ENCODE assay signal across 11 cellular contexts in genomic region chr15:70902105-70902504, GRCh38. TPM values are rescaled to one million over a fixed set of nuclear protein-coding genes. Genes with fewer than 3 reads are reported as not detected.
DNase-seq lines count a peak whose midpoint lies in the region; ATAC-seq and TF ChIP-seq lines count a peak whose summit lies in the region.
"Had no signal": no experiment of that assay in that cellular context is flagged by ENCODE, and none has a peak within 500 bp of the region (broad histone marks: within the 10 kb centered on the region; RNA-seq: fewer than 3 reads in every experiment).

No MANE protein-coding gene starts in this region.

- H3K4me3 Mint-ChIP-seq in activated naive CD8-positive, alpha-beta T cell treated with anti-CD3 and anti-CD28 coated beads for 36 hours, result no peak overlapping the region
- H3K4me3 Mint-ChIP-seq: activated T-cell treated with anti-CD3 and anti-CD28 coated beads, Interleukin-2, amount 50 U/mL, for 24 hours; dendritic cell treated with granulocyte-macrophage colony-stimulating factor and Interleukin-4, amounts not matched to agents 40 ng/mL and 50 ng/mL, for 4 days; T-cell had no signal

- H3K9me3 ChIP-seq in trophoblast cell (ENCODE audit: insufficient read depth, low read depth, low read length), result peaks cover 1% of the 10 kb centered on the region

- H3K79me2 ChIP-seq in trophoblast cell (ENCODE audit: control insufficient read depth, insufficient read depth, low read length, poor library complexity), result no peaks in the 10 kb centered on the region

- H4K8ac ChIP-seq in trophoblast cell (ENCODE audit: low read depth, low read length), result no peak overlapping the region

- no peaks in the 10 kb centered on the region for H3K27me3 ChIP-seq in trophoblast cell (ENCODE audit: insufficient read depth, low read length)

- no peak overlapping the region for H4K12ac ChIP-seq in trophoblast cell (ENCODE audit: low read depth, low read length)

- H3K18ac ChIP-seq in trophoblast cell (ENCODE audit: low read length), result no peak overlapping the region

- peaks cover 4% of the 10 kb centered on the region for H3K79me1 ChIP-seq in trophoblast cell (ENCODE audit: low read length)

- H3K4me3 ChIP-seq in epithelial cell of proximal tubule (ENCODE audit: low read depth, low read length) (no peak overlapping the region), trophoblast cell (ENCODE audit: low read depth, low read length) (no peak overlapping the region)

- H3K27ac Mint-ChIP-seq in activated naive CD8-positive, alpha-beta T cell treated with anti-CD3 and anti-CD28 coated beads for 36 hours, result no peak overlapping the region
- H3K27ac Mint-ChIP-seq: activated T-cell treated with anti-CD3 and anti-CD28 coated beads, Interleukin-2, amount 50 U/mL, for 24 hours; dendritic cell treated with granulocyte-macrophage colony-stimulating factor and Interleukin-4, amounts not matched to agents 40 ng/mL and 50 ng/mL, for 4 days; T-cell had no signal

- peak overlapping the region; percentile 41 for H2BK5ac ChIP-seq in trophoblast cell (ENCODE audit: low read depth, low read length, poor library complexity)

- H3K36me3 Mint-ChIP-seq in activated naive CD8-positive, alpha-beta T cell treated with anti-CD3 and anti-CD28 coated beads for 36 hours, result no peaks in the 10 kb centered on the region
- H3K36me3 Mint-ChIP-seq: T-cell had no signal

- no peak overlapping the region for H2BK12ac ChIP-seq in trophoblast cell (ENCODE audit: low read length)

- H2AFZ ChIP-seq in trophoblast cell (ENCODE audit: insufficient read depth, low read length, poor library complexity), result no peak overlapping the region

- no peak overlapping the region for H3K23ac ChIP-seq in trophoblast cell (ENCODE audit: low read length)

- H3K36me3 ChIP-seq in trophoblast cell (ENCODE audit: control insufficient read depth in 1 of 2, insufficient read depth in 2 of 2, low read length in 2 of 2), result no peaks in the 10 kb centered on the region

- no peak overlapping the region for H3K4ac ChIP-seq in trophoblast cell (ENCODE audit: low read depth, low read length)

- no peak overlapping the region for H3K14ac ChIP-seq in trophoblast cell (ENCODE audit: low read length)

- no peak overlapping the region for H2BK120ac ChIP-seq in trophoblast cell (ENCODE audit: insufficient read depth, low read length, poor library complexity)

- peaks cover 35% of the 10 kb centered on the region for H3K27me3 Mint-ChIP-seq in activated naive CD8-positive, alpha-beta T cell treated with anti-CD3 and anti-CD28 coated beads for 36 hours
- H3K27me3 Mint-ChIP-seq: dendritic cell treated with granulocyte-macrophage colony-stimulating factor and Interleukin-4, amounts not matched to agents 40 ng/mL and 50 ng/mL, for 4 days had no signal

- no CpG with 5 or more reads among the region's 2 CpGs for WGBS in trophoblast cell (ENCODE audit: extremely low coverage, insufficient coverage, insufficient read length)

- H2AK5ac ChIP-seq in trophoblast cell (ENCODE audit: low read length), result no peak overlapping the region

- ATAC-seq in GM21367 (IDR thresholded peaks at IDR 0.05; ENCODE audit: unreplicated experiment), result no peak
- ATAC-seq: T-cell had no signal

- H4K91ac ChIP-seq in trophoblast cell (ENCODE audit: low read depth, low read length), result no peak overlapping the region

- peaks cover 5% of the 10 kb centered on the region for H3K9me3 Mint-ChIP-seq in activated naive CD8-positive, alpha-beta T cell treated with anti-CD3 and anti-CD28 coated beads for 36 hours
- H3K9me3 Mint-ChIP-seq: activated T-cell treated with anti-CD3 and anti-CD28 coated beads, Interleukin-2, amount 50 U/mL, for 24 hours had no signal

- peaks cover 3% of the 10 kb centered on the region in 2 experiments for H3K4me1 ChIP-seq in trophoblast cell (ENCODE audit: control insufficient read depth in 1 of 2, insufficient read depth in 2 of 2, low read length in 2 of 2)

- TF ChIP-seq CTCF in epithelial cell of proximal tubule (conservative IDR thresholded peaks at IDR 0.05; ENCODE audit: low read depth, low read length), result no peak

- H3K4me2 ChIP-seq in trophoblast cell (ENCODE audit: low read length), result no peak overlapping the region

- H3K4me1 Mint-ChIP-seq in activated naive CD8-positive, alpha-beta T cell treated with anti-CD3 and anti-CD28 coated beads for 36 hours, result no peaks in the 10 kb centered on the region
- H3K4me1 Mint-ChIP-seq: T-cell had no signal

- DNase-seq in ELF-1 (ENCODE audit: low read depth, low spot score), result peak; percentile 32
- DNase-seq in OCI-M1 (lab: John Stamatoyannopoulos, UW), result peak; percentile 21
- peak; percentile 41 for DNase-seq in epithelial cell of proximal tubule (ENCODE audit: low read depth)
- peak in 1 of 2 donors; percentile 8 for DNase-seq in trophoblast cell
- no peak for DNase-seq in middle frontal gyrus (ENCODE audit: extremely low spot score, low spot score)
- no peak for DNase-seq in activated gamma-delta T cell (lab: John Stamatoyannopoulos, UW)
- no peak for DNase-seq in activated naive CD8-positive, alpha-beta T cell treated with anti-CD3 and anti-CD28 coated beads for 36 hours
- DNase-seq: activated T-cell treated with anti-CD3 and anti-CD28 coated beads, Interleukin-2, amount 50 U/mL, for 24 hours; T-cell had no signal

- H3K9ac ChIP-seq in trophoblast cell (ENCODE audit: low read length), result no peak overlapping the region

- H3K27ac ChIP-seq in trophoblast cell (ENCODE audit: low read depth, low read length), result peak overlapping the region; percentile 51

RNA-seq across cellular contexts. Expression of gene LRRC49, which starts 9.5 kb away (rescaled TPM):
- 7.4 and 18.0 TPM in 2 replicates for total RNA-seq in epithelial cell of proximal tubule
- polyA plus RNA-seq in trophoblast cell (2013), result 1.2 TPM in 2 replicates
- total RNA-seq in activated naive CD8-positive, alpha-beta T cell treated with anti-CD3 and anti-CD28 coated beads for 36 hours, result 1 to 10 TPM in 1 of 2 experiments, under 1 TPM in 1; 0.50 to 1.6 TPM

RNA-seq across cellular contexts. Expression of gene THAP10, which starts 9.9 kb away (rescaled TPM):
- 6.5 and 9.1 TPM in 2 replicates for total RNA-seq in epithelial cell of proximal tubule
- 1.4 and 1.7 TPM in 2 replicates for polyA plus RNA-seq in trophoblast cell (2013)
- under 1 TPM; 0.22 to 0.43 TPM for total RNA-seq in activated naive CD8-positive, alpha-beta T cell treated with anti-CD3 and anti-CD28 coated beads for 36 hours

RNA-seq across cellular contexts. Expression of gene LARP6, which starts 48.1 kb away (rescaled TPM):
- 28.8 and 34.8 TPM in 2 replicates for total RNA-seq in epithelial cell of proximal tubule
- 9.3 and 9.4 TPM in 2 replicates for polyA plus RNA-seq in trophoblast cell (2013)
- 1 to 10 TPM in 1 of 2 experiments, under 1 TPM in 1; 0.12 to 1.9 TPM for total RNA-seq in activated naive CD8-positive, alpha-beta T cell treated with anti-CD3 and anti-CD28 coated beads for 36 hours

Comparison
In these comparisons a context has a peak if more than half of its experiments do, and no peak if none do; other contexts are left out.
1. DNase-seq: peak in ELF-1 (single experiment), OCI-M1 (single experiment) and epithelial cell of proximal tubule (single experiment); none in middle frontal gyrus (single experiment), activated gamma-delta T cell (single experiment) and activated naive CD8-positive, alpha-beta T cell treated with anti-CD3 and anti-CD28 coated beads for 36 hours (single experiment).
2. RNA of gene LARP6, which starts 48.1 kb away (total RNA-seq): 28.8 to 34.8 TPM in epithelial cell of proximal tubule; 0.12 to 1.9 TPM in activated naive CD8-positive, alpha-beta T cell treated with anti-CD3 and anti-CD28 coated beads for 36 hours; every median in the first group is over 10 times any median in the second.